ENCODE assay signal across 20 cellular contexts in genomic region chr13:33381906-33382305, GRCh38.
A peak's percentile ranks its signal among the peaks of the same experiment; 100 is the strongest.
DNase-seq lines count a peak whose midpoint lies in the region; ATAC-seq and TF ChIP-seq lines count a peak whose summit lies in the region.
"Had no signal": no experiment of that assay in that cellular context is flagged by ENCODE, and none has a peak within 500 bp of the region (broad histone marks: within the 10 kb centered on the region; RNA-seq: fewer than 3 reads in every experiment).

No MANE protein-coding gene starts in this region.

- DNase-seq in astrocyte of the hippocampus (ENCODE audit: low read depth, low spot score) (peak; percentile 29), kidney tubule cell (ENCODE audit: low spot score) (peak; percentile 47), trophoblast cell (peak; percentile 37 to 77), gastrocnemius medialis (no peak), immature natural killer cell (no peak)
- DNase-seq: 8988T; CD8-positive, alpha-beta T cell; DMS 273 treated with DMSO at 0.1 percent for 48 hours; DMS53; DND-41; EL; GOT3; H7 had no signal

- H2BK12ac ChIP-seq in trophoblast cell (ENCODE audit: low read length) = no peak overlapping the region

- H2AFZ ChIP-seq in trophoblast cell (ENCODE audit: insufficient read depth, low read length, poor library complexity) = no peak overlapping the region

- ATAC-seq in gastrocnemius medialis (no peak), GM21367 (IDR thresholded peaks at IDR 0.05; ENCODE audit: unreplicated experiment) (no peak), GM21528 (IDR thresholded peaks at IDR 0.05; ENCODE audit: low FRiP score, unreplicated experiment) (no peak)
- ATAC-seq: CD8-positive, alpha-beta T cell; GM12878; HCT116 had no signal

- no peak overlapping the region for H3K14ac ChIP-seq in trophoblast cell (ENCODE audit: low read length)

- H3K23ac ChIP-seq in trophoblast cell (ENCODE audit: low read length) = no peak overlapping the region

- CTCF ChIA-PET in HEK293 (lab: Yijun Ruan, JAX) = no interaction called here

- no peak overlapping the region for H4K12ac ChIP-seq in trophoblast cell (ENCODE audit: low read depth, low read length)

- H3K18ac ChIP-seq in trophoblast cell (ENCODE audit: low read length) = no peak overlapping the region

- H3K9me3 ChIP-seq in HEK293 (ENCODE audit: control insufficient read depth, insufficient read depth, low read depth, low read length) (no peaks in the 10 kb centered on the region), trophoblast cell (ENCODE audit: insufficient read depth, low read depth, low read length) (no peaks in the 10 kb centered on the region), gastrocnemius medialis (no peaks in the 10 kb centered on the region)
- H3K9me3 ChIP-seq: BLaER1 had no signal

- no peak overlapping the region for H3K27ac Mint-ChIP-seq in immature natural killer cell
- H3K27ac Mint-ChIP-seq: CD8-positive, alpha-beta T cell had no signal

- intact Hi-C loops in gastrocnemius medialis (cut with DNase I; ENCODE audit: low total_unique reads) = no loop called here

- in situ Hi-C loops in gastrocnemius medialis (cut with MboI; ENCODE audit: low sequenced_read_pairs in 4 of 4) = no loop called here

- H3K4me1 ChIP-seq in HEK293 (ENCODE audit: control insufficient read depth, insufficient read depth, low read length) (no peaks in the 10 kb centered on the region), trophoblast cell (ENCODE audit: control insufficient read depth in 1 of 2, insufficient read depth in 2 of 2, low read length in 2 of 2) (no peaks in the 10 kb centered on the region), gastrocnemius medialis (no peaks in the 10 kb centered on the region)
- H3K4me1 ChIP-seq: BLaER1 had no signal

- H3K79me2 ChIP-seq in trophoblast cell (ENCODE audit: control insufficient read depth, insufficient read depth, low read length, poor library complexity) = no peaks in the 10 kb centered on the region

- no peaks in the 10 kb centered on the region for H3K36me3 ChIP-seq in HEK293 (ENCODE audit: control insufficient read depth in 2 of 2, insufficient read depth in 1 of 2, low read length in 2 of 2)
- H3K36me3 ChIP-seq in trophoblast cell (ENCODE audit: control insufficient read depth in 1 of 2, insufficient read depth in 2 of 2, low read length in 2 of 2) = no peaks in the 10 kb centered on the region
- H3K36me3 ChIP-seq in gastrocnemius medialis = no peaks in the 10 kb centered on the region
- H3K36me3 ChIP-seq: BLaER1 had no signal

- H4K8ac ChIP-seq in trophoblast cell (ENCODE audit: low read depth, low read length) = no peak overlapping the region

- POLR2A ChIA-PET in HEK293 (lab: Yijun Ruan, JAX) = no interaction called here

- H3K79me1 ChIP-seq in trophoblast cell (ENCODE audit: low read length) = no peaks in the 10 kb centered on the region

- H3K36me3 Mint-ChIP-seq in immature natural killer cell = no peaks in the 10 kb centered on the region
- H3K36me3 Mint-ChIP-seq: CD14-positive monocyte; CD8-positive, alpha-beta T cell had no signal

- H3K9me3 Mint-ChIP-seq in immature natural killer cell = no peaks in the 10 kb centered on the region
- H3K9me3 Mint-ChIP-seq: CD8-positive, alpha-beta T cell had no signal

- H3K4ac ChIP-seq in trophoblast cell (ENCODE audit: low read depth, low read length) = no peak overlapping the region

- no peak overlapping the region for H3K4me3 Mint-ChIP-seq in immature natural killer cell
- H3K4me3 Mint-ChIP-seq: CD14-positive monocyte; CD8-positive, alpha-beta T cell had no signal

- H3K27ac ChIP-seq in HEK293 (ENCODE audit: extremely low read depth, low read depth, low read length) = no peak overlapping the region
- H3K27ac ChIP-seq in trophoblast cell (ENCODE audit: low read depth, low read length) = no peak overlapping the region
- no peak overlapping the region for H3K27ac ChIP-seq in gastrocnemius medialis
- H3K27ac ChIP-seq: BLaER1 had no signal

- TF ChIP-seq POLR2A in gastrocnemius medialis (IDR thresholded peaks at IDR 0.05) = no peak

- H3K27me3 Mint-ChIP-seq in immature natural killer cell (ENCODE audit: low read depth in 3 of 3) = peaks cover 0 to 6% (median 1%) of the 10 kb centered on the region in 3 donors

- H2AK5ac ChIP-seq in trophoblast cell (ENCODE audit: low read length) = no peak overlapping the region

- WGBS in trophoblast cell (ENCODE audit: extremely low coverage, insufficient coverage, insufficient read length) = no CpG with 5 or more reads among the region's 8 CpGs

- no peak overlapping the region for H3K4me2 ChIP-seq in trophoblast cell (ENCODE audit: low read length)
- H3K4me2 ChIP-seq: BLaER1 had no signal

- H3K4me3 ChIP-seq in HEK293 (ENCODE audit: low read depth, low read length) (no peak overlapping the region), trophoblast cell (ENCODE audit: low read depth, low read length) (no peak overlapping the region), gastrocnemius medialis (no peak overlapping the region)
- H3K4me3 ChIP-seq: BLaER1, GM12878 had no signal

- TF ChIP-seq CTCF in HEK293 (tag by site-specific recombination; IDR thresholded peaks at IDR 0.05) (no peak), gastrocnemius medialis (IDR thresholded peaks at IDR 0.05 in 4 of 5, conservative IDR thresholded peaks at IDR 0.05 in 1 of 5) (no peak)

- H2BK5ac ChIP-seq in trophoblast cell (ENCODE audit: low read depth, low read length, poor library complexity) = no peak overlapping the region

- H3K9ac ChIP-seq in trophoblast cell (ENCODE audit: low read length) = no peak overlapping the region
- H3K9ac ChIP-seq: BLaER1 had no signal

- no peak overlapping the region for H2BK120ac ChIP-seq in trophoblast cell (ENCODE audit: insufficient read depth, low read length, poor library complexity)

- no peak overlapping the region for H4K91ac ChIP-seq in trophoblast cell (ENCODE audit: low read depth, low read length)

- no peaks in the 10 kb centered on the region for H3K4me1 Mint-ChIP-seq in immature natural killer cell
- H3K4me1 Mint-ChIP-seq: CD14-positive monocyte had no signal

- H3K27me3 ChIP-seq in trophoblast cell (ENCODE audit: insufficient read depth, low read length) = no peaks in the 10 kb centered on the region
- H3K27me3 ChIP-seq in gastrocnemius medialis = no peaks in the 10 kb centered on the region
- H3K27me3 ChIP-seq: BLaER1 had no signal

TF ChIP-seq in HEK293, 187 proteins besides CTCF, POLR2A, EP300 and RAD21:
- no peak for TF ChIP-seq TCF7L2 (IDR thresholded peaks at IDR 0.05; ENCODE audit: borderline replicate concordance, low read depth, low read length)
- TF ChIP-seq ZNF677 (tag by site-specific recombination; IDR thresholded peaks at IDR 0.05) = 0 out of 2 replicates have a peak, but pooled peaks have one; percentile 45
- no peak for TF ChIP-seq ZNF133 (tag by site-specific recombination; IDR thresholded peaks at IDR 0.05)
- no peak for TF ChIP-seq ZNF701 (tag by site-specific recombination; IDR thresholded peaks at IDR 0.05)
- no peak for TF ChIP-seq ZFP41 (tag by site-specific recombination; IDR thresholded peaks at IDR 0.05; ENCODE audit: borderline replicate concordance)
- TF ChIP-seq ZNF223 (tag by site-specific recombination; IDR thresholded peaks at IDR 0.05) = no peak

Comparison
In these comparisons a context has a peak if more than half of its experiments do, and no peak if none do; other contexts are left out.
1. DNase-seq: peak in astrocyte of the hippocampus (single experiment), kidney tubule cell (single experiment) and trophoblast cell (2 of 2); none in gastrocnemius medialis (0 of 2) and immature natural killer cell (0 of 3).